8 cellular contexts compared by ENCODE assay signal in the genomic region with DNA sequence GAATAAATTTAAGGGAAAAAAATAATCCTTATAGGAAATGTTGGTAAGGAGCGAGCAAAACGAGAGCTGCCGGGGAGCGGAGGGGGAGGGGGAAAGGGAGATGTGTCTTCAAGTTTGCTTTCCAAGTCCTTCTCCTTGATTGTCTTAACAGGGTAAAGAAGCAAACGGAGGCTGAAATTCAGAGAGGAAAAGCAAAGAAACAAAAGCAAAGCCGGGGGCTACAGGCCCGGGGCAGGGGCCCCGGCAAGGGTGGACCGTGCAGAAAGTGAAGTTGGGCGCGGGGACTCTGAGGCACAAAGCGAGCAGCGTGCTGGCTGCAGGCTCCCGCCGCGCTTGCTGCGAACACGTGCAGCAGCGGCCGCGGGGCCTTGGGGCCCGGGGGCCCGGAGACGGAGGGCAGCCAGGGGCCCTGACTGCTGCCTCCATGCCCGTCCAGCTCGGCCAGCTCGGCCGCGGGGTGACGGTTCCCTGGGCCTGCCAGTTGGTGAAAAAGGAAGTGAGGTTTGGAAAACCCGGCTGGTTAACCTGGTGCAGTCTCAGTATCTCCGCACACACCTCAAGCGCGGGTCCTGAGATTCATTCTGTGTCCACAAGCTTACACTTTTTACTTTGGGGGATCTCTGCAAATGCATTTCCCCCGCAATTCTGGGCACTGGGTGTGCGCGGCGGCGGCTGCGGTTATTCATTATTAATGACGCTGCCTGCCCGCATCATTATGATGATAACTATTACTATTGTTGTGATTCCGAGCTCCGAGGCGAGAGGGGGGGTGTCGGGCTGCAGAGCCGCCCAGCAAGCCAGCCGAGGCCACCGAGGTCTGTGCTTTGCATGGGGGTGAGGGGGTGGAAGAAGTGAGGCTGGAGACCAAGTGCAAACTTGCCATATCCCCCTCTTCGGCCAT. TPM values are rescaled to one million over a fixed set of nuclear protein-coding genes. Genes with fewer than 3 reads are reported as not detected.
DNase-seq lines count a peak whose midpoint lies in the region; ATAC-seq and TF ChIP-seq lines count a peak whose summit lies in the region.

No MANE protein-coding gene starts in this region.

- peaks cover 10 to 13% of the 10 kb centered on the region in 2 experiments for H3K4me1 ChIP-seq in trophoblast cell (ENCODE audit: control insufficient read depth in 1 of 2, insufficient read depth in 2 of 2, low read length in 2 of 2)

- peak overlapping the region; percentile 18 for H4K12ac ChIP-seq in trophoblast cell (ENCODE audit: low read depth, low read length)

- peaks cover 3% of the 10 kb centered on the region for H3K9me3 ChIP-seq in trophoblast cell (ENCODE audit: insufficient read depth, low read depth, low read length)

- no peaks in the 10 kb centered on the region for H3K27me3 ChIP-seq in trophoblast cell (ENCODE audit: insufficient read depth, low read length)

- peak overlapping the region; percentile 30 for H2AFZ ChIP-seq in trophoblast cell (ENCODE audit: insufficient read depth, low read length, poor library complexity)

- peak overlapping the region; percentile 78 for H3K4me3 ChIP-seq in fibroblast of the aortic adventitia (ENCODE audit: low read depth, low read length)
- peak overlapping the region; percentile 84 for H3K4me3 ChIP-seq in trophoblast cell (ENCODE audit: low read depth, low read length)

- peaks cover 5% of the 10 kb centered on the region in 2 experiments for H3K36me3 ChIP-seq in trophoblast cell (ENCODE audit: control insufficient read depth in 1 of 2, insufficient read depth in 2 of 2, low read length in 2 of 2)

- H2BK12ac ChIP-seq in trophoblast cell (ENCODE audit: low read length) = peak overlapping the region; percentile 36

- peak overlapping the region; percentile 56 for H2BK120ac ChIP-seq in trophoblast cell (ENCODE audit: insufficient read depth, low read length, poor library complexity)

- peak overlapping the region; percentile 64 for H2AK5ac ChIP-seq in trophoblast cell (ENCODE audit: low read length)

- H3K79me2 ChIP-seq in trophoblast cell (ENCODE audit: control insufficient read depth, insufficient read depth, low read length, poor library complexity) = peaks cover 18% of the 10 kb centered on the region

- peak overlapping the region; percentile 73 for H2BK5ac ChIP-seq in trophoblast cell (ENCODE audit: low read depth, low read length, poor library complexity)

- TF ChIP-seq CTCF in VCaP (conservative IDR thresholded peaks at IDR 0.05) = no peak
- no peak for TF ChIP-seq CTCF in fibroblast of the aortic adventitia (IDR thresholded peaks at IDR 0.05; ENCODE audit: insufficient read depth, low read length)

- peak overlapping the region; percentile 91 for H4K91ac ChIP-seq in trophoblast cell (ENCODE audit: low read depth, low read length)

- H3K79me1 ChIP-seq in trophoblast cell (ENCODE audit: low read length) = peaks cover 34% of the 10 kb centered on the region

- DNase-seq in Right ventricle myocardium inferior (ENCODE audit: missing footprints) (peak; percentile 77), cardiac septum (ENCODE audit: low spot score) (no peak), fibroblast of the aortic adventitia (ENCODE audit: low read depth) (no peak), trophoblast cell (peak in 1 of 2 donors; percentile 42)

- peak overlapping the region; percentile 99 for H3K4me2 ChIP-seq in trophoblast cell (ENCODE audit: low read length)

- peak overlapping the region; percentile 90 for H3K18ac ChIP-seq in trophoblast cell (ENCODE audit: low read length)

- peak overlapping the region; percentile 82 for H3K14ac ChIP-seq in trophoblast cell (ENCODE audit: low read length)

- peak overlapping the region; percentile 69 for H4K8ac ChIP-seq in trophoblast cell (ENCODE audit: low read depth, low read length)

- peak; percentile 1 for ATAC-seq in Right ventricle myocardium inferior
- peak; percentile 10 for ATAC-seq in HG03432 (IDR thresholded peaks at IDR 0.05; ENCODE audit: unreplicated experiment)
- ATAC-seq in GM19328 (IDR thresholded peaks at IDR 0.05; ENCODE audit: unreplicated experiment) = no peak
- no peak for ATAC-seq in GM21529 (IDR thresholded peaks at IDR 0.05; ENCODE audit: unreplicated experiment)

- H3K4ac ChIP-seq in trophoblast cell (ENCODE audit: low read depth, low read length) = peak overlapping the region; percentile 88

- intact Hi-C loops in Right ventricle myocardium inferior (cut with DNase I) (loop anchor here (1.0 to 10.0 kb wide), 7 partner anchors 215 to 1245 kb away; no protein-coding TSS in a partner anchor), cardiac septum (cut with DNase I) (loop anchor here (2.0 to 10.0 kb wide), 6 partner anchors 62 to 1247 kb away; no protein-coding TSS in a partner anchor)

- peak overlapping the region; percentile 84 for H3K9ac ChIP-seq in trophoblast cell (ENCODE audit: low read length)

- no CpG with 5 or more reads among the region's 50 CpGs for WGBS in trophoblast cell (ENCODE audit: extremely low coverage, insufficient coverage, insufficient read length)

- H3K27ac ChIP-seq in VCaP = peak overlapping the region; percentile 96
- peak overlapping the region; percentile 88 for H3K27ac ChIP-seq in trophoblast cell (ENCODE audit: low read depth, low read length)

- no peak overlapping the region for H3K23ac ChIP-seq in trophoblast cell (ENCODE audit: low read length)

RNA-seq across cellular contexts. Expression of a gene that starts 4.0 kb away (rescaled TPM):
- total RNA-seq in Right ventricle myocardium inferior = 37.5 TPM
- total RNA-seq in cardiac septum = 16.9 TPM
- 0.09 TPM in 1 of 2 replicates, not detected in the other for total RNA-seq in fibroblast of the aortic adventitia (ENCODE audit: low replicate concordance)
- polyA plus RNA-seq in trophoblast cell (2013) = 15.6 and 17.9 TPM in 2 replicates

Comparison
In these comparisons a context has a peak if more than half of its experiments do, and no peak if none do; other contexts are left out.
1. ATAC-seq: peak in Right ventricle myocardium inferior (single experiment) and HG03432 (single experiment); none in GM19328 (single experiment) and GM21529 (single experiment).
2. RNA of a gene that starts 4.0 kb away (total RNA-seq): 37.5 TPM in Right ventricle myocardium inferior (single experiment) and 16.9 TPM in cardiac septum (single experiment); 0.09 TPM in fibroblast of the aortic adventitia; every median in the first group is over 10 times any median in the second.